Comparison of ENCODE assay signal across 1 cellular context in the genomic region with DNA sequence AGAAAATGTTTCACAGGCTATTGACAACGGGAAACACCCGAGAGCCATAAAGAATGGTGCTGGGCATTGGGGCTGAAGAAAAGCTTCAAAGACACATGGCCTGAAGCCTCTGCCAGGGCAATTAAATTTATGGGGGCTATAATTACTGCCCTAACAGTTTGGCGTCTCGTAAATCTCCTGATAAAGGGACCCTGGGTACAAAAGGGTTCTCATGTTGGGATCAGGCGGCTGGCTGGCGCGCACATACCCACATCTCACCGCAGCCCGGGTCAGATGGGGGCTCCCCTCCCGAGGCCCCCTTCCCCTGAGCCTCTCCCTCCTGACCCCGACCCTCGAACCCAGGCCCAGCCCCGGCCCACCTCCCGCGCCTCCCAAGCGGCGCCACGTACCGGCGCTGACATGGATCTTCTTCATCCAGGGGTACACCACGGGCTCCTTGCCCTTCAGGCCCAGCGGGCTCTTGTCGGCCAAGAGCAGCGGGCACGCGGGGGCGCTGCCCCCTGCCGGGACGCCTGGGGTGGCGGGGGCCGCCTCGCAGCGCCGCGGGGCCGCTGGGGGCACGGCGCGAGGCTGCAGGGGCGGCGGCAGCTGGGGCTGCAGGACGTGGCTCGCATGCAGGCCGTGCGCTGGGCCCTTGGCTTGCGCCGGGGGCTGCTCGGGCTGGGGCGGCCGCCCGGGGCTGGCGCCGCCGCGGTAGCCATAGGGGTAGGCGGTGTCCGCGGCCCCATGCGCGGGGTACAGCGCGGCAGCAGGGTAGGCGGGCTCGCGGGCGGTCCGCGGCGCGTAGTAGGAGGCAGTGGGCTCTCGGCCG.
TF ChIP-seq lines count a peak whose summit lies in the region.

No MANE protein-coding gene starts in this region.

TF ChIP-seq in endothelial cell of umbilical vein, 7 proteins besides CTCF, POLR2A, EP300 and RAD21:
- TF ChIP-seq MYC (IDR thresholded peaks at IDR 0.05; ENCODE audit: low read depth, low read length) (no peak), FOS (IDR thresholded peaks at IDR 0.05; ENCODE audit: borderline replicate concordance, insufficient read depth, low read length) (no peak), POLR2AphosphoS5 (IDR thresholded peaks at IDR 0.05; ENCODE audit: insufficient read depth, low read depth, low read length) (peak; percentile 16)
- TF ChIP-seq, protein P1, sequence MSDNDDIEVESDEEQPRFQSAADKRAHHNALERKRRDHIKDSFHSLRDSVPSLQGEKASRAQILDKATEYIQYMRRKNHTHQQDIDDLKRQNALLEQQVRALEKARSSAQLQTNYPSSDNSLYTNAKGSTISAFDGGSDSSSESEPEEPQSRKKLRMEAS (IDR thresholded peaks at IDR 0.05; ENCODE audit: insufficient read depth, insufficient read length), result no peak
